In genomic region chr5:52983731-52984620, GRCh38 we compare ENCODE assay signal across 1 cellular context.
TF ChIP-seq lines count a peak whose summit lies in the region.

No MANE protein-coding gene starts in this region.

TF ChIP-seq in GM23338, 12 proteins besides CTCF, POLR2A, EP300 and RAD21 (continued from another document):
- TF ChIP-seq ZNF462 (CRISPR knock-in tag; IDR thresholded peaks at IDR 0.05): no peak
